1 cellular context compared by ENCODE assay signal in the genomic region with DNA sequence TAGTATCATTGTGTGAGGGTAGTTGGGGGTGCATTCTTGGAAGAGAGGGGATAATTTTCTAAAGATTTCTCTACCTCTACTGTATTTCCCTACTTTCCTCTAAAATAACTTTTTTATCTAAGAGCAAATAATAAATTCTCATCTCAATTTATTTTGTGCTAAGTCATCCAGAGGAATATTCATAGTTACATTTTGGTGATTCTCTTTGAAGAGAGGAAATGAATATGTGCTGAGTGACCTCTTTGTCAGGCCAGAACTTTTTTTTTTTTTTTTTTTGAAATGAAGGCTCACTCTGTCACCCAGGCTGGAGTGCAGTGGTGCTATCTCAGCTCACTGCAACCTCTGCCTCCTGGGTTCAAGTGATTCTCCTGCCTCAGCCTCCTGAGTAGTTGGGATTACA.
TF ChIP-seq lines count a peak whose summit lies in the region.

No MANE protein-coding gene starts in this region.

TF ChIP-seq in endothelial cell of umbilical vein, 7 proteins besides CTCF, POLR2A, EP300 and RAD21 (continued from another document):
- no peak for TF ChIP-seq GATA2 (IDR thresholded peaks at IDR 0.05; ENCODE audit: insufficient read depth, insufficient read length, low read depth, low read length)
- no peak for TF ChIP-seq EZH2 (IDR thresholded peaks at IDR 0.05; ENCODE audit: borderline replicate concordance, low read depth, low read length, severe bottlenecking)
- TF ChIP-seq, protein P1, sequence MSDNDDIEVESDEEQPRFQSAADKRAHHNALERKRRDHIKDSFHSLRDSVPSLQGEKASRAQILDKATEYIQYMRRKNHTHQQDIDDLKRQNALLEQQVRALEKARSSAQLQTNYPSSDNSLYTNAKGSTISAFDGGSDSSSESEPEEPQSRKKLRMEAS (IDR thresholded peaks at IDR 0.05; ENCODE audit: insufficient read depth, insufficient read length), result no peak
- no peak for TF ChIP-seq MYC (IDR thresholded peaks at IDR 0.05; ENCODE audit: low read depth, low read length)
- no peak for TF ChIP-seq JUN (IDR thresholded peaks at IDR 0.05; ENCODE audit: borderline replicate concordance, insufficient read depth, insufficient read length, low read depth)
